ENCODE assay signal across 17 cellular contexts in genomic region chr13:73231456-73231855, GRCh38.
"Had no signal": no experiment of that assay in that cellular context is flagged by ENCODE, and none has a peak within 500 bp of the region (broad histone marks: within the 10 kb centered on the region; RNA-seq: fewer than 3 reads in every experiment).

No MANE protein-coding gene starts in this region.

- H3K36me3 ChIP-seq: brain microvascular endothelial cell, gastrocnemius medialis, left lung, right lobe of liver, upper lobe of right lung had no signal

- H3K27me3 ChIP-seq: brain microvascular endothelial cell, gastrocnemius medialis, left lung, right lobe of liver, testis, upper lobe of right lung had no signal

- ATAC-seq: activated CD4-positive, CD25-positive, alpha-beta regulatory T cell treated with anti-CD3 and anti-CD28 coated beads, Interleukin-2, amount 50 U/mL, for 24 hours; gastrocnemius medialis; left lung had no signal

- H3K4me3 ChIP-seq: coronary artery, gastrocnemius medialis, left lung, right lobe of liver, smooth muscle cell, testis, upper lobe of right lung had no signal

- H3K27ac ChIP-seq: brain microvascular endothelial cell, coronary artery, gastrocnemius medialis, parathyroid adenoma, right lobe of liver, testis, upper lobe of right lung had no signal

- H3K9ac ChIP-seq: parathyroid adenoma had no signal

- DNase-seq: activated CD8-positive, alpha-beta memory T cell treated with anti-CD3 and anti-CD28 coated beads, Interleukin-2, amount 50 U/mL, for 4 hours; activated naive CD8-positive, alpha-beta T cell treated with anti-CD3 and anti-CD28 coated beads, Interleukin-2, amount 50 U/mL, for 24 hours; activated T-cell treated with anti-CD3 and anti-CD28 coated beads, Interleukin-2, amount 50 U/mL, for 4 hours; aorta; brain microvascular endothelial cell; erythroblast; gastrocnemius medialis; head of caudate nucleus; left lung; right lobe of liver; stimulated activated CD4-positive, alpha-beta T cell treated with anti-CD3 and anti-CD28 coated beads, Interleukin-4, amount 100 ng/mL, for 1 hour; testis; upper lobe of right lung had no signal

- H3K9me3 ChIP-seq: gastrocnemius medialis, left lung, right lobe of liver, testis, upper lobe of right lung had no signal

- H3K4me1 ChIP-seq: gastrocnemius medialis, parathyroid adenoma, right lobe of liver, testis, upper lobe of right lung had no signal
